In the genomic region with DNA sequence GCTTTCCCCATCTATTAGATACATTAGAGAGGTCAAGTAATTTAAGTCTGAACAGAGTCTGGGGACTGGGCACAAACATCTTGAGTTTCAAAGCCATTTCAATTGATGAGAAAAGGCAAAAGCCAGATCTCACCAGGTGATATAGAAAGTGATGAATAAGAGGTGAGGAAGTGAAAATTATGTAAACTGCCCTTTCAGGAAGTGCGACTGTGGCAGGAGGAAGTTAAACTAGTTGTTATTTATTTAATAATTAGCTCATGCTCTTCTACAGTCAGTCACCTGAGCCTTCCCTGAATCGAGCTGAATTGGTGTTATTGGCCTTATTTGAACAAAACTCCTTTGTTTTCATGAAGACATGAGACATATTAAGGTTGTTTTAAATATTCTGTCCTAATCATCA, we compare ENCODE assay signal across 14 cellular contexts.
A peak's percentile ranks its signal among the peaks of the same experiment; 100 is the strongest.
DNase-seq lines count a peak whose midpoint lies in the region; ATAC-seq and TF ChIP-seq lines count a peak whose summit lies in the region.
"Had no signal": no experiment of that assay in that cellular context is flagged by ENCODE, and none has a peak within 500 bp of the region (broad histone marks: within the 10 kb centered on the region; RNA-seq: fewer than 3 reads in every experiment).

No MANE protein-coding gene starts in this region.

- no peaks in the 10 kb centered on the region for H4K20me1 ChIP-seq in Karpas-422 (ENCODE audit: insufficient read depth, low read depth, low read length)

- WGBS in body of pancreas, 2 donors: 14% methylated on average over 2 of the region's 2 CpGs

- H3K9me3 Mint-ChIP-seq in CD14-positive monocyte: peaks cover 0 to 6% (median 2%) of the 10 kb centered on the region in 7 donors

- CTCF ChIA-PET in GM10248 (lab: Yijun Ruan, JAX): interaction anchor here (0.8 to 2.5 kb wide), 2 partner anchors 11 to 17 kb away, joined by 3 to 7 read pairs; no protein-coding TSS in a partner anchor

- H3K4me3 Mint-ChIP-seq in T-helper 17 cell (no peak overlapping the region), CD14-positive monocyte (no peak overlapping the region)

- no peak overlapping the region for H2AFZ ChIP-seq in Karpas-422 (ENCODE audit: low read length)

- H3K27me3 Mint-ChIP-seq in T-helper 17 cell (no peaks in the 10 kb centered on the region), CD14-positive monocyte (ENCODE audit: low read depth in 3 of 3) (peaks cover 1 to 4% (median 1%) of the 10 kb centered on the region in 3 donors)

- H3K27me3 ChIP-seq in Karpas-422 (ENCODE audit: low read length) (no peaks in the 10 kb centered on the region), body of pancreas (no peaks in the 10 kb centered on the region)

- no peak overlapping the region for H3K4me2 ChIP-seq in Karpas-422 (ENCODE audit: low read depth, low read length, poor library complexity, severe bottlenecking)

- H3K36me3 Mint-ChIP-seq in T-helper 17 cell (ENCODE audit: low read depth): no peaks in the 10 kb centered on the region
- H3K36me3 Mint-ChIP-seq in CD14-positive monocyte: no peaks in the 10 kb centered on the region

- H3K79me2 ChIP-seq in Karpas-422 (ENCODE audit: low read length): no peaks in the 10 kb centered on the region

- POLR2A ChIA-PET in GM10248 (lab: Yijun Ruan, JAX): no interaction called here

- H3K4me1 ChIP-seq in Karpas-422 (ENCODE audit: low read length): no peaks in the 10 kb centered on the region
- no peaks in the 10 kb centered on the region for H3K4me1 ChIP-seq in body of pancreas

- DNase-seq in GM10248 (ENCODE audit: extremely low spot score) (peak; percentile 6), Karpas-422 (peak; percentile 55), T-helper 17 cell (no peak), body of pancreas (no peak), SHP77 treated with DMSO at 0.1 percent for 48 hours (lab: John Stamatoyannopoulos, UW) (no peak), CD14-positive monocyte (ENCODE audit: low spot score) (no peak)
- DNase-seq: activated CD4-positive, alpha-beta T cell treated with anti-CD3 and anti-CD28 coated beads for 4 hours; activated gamma-delta T cell treated with Interleukin-2 at 50 U/mL for 16 hours; IMR-90; kidney; NCI-H226; stimulated activated CD4-positive, alpha-beta T cell treated with anti-CD3 and anti-CD28 coated beads, Interleukin-15, amount 100 ng/mL, for 24 hours had no signal

- no peaks in the 10 kb centered on the region for H3K9me3 ChIP-seq in Karpas-422 (ENCODE audit: low read length)
- no peaks in the 10 kb centered on the region for H3K9me3 ChIP-seq in T-helper 17 cell (ENCODE audit: control insufficient read depth, low read length, poor library complexity, severe bottlenecking)
- H3K9me3 ChIP-seq in body of pancreas: no peaks in the 10 kb centered on the region

- intact Hi-C loops in body of pancreas (cut with DNase I) (no loop called here), CD14-positive monocyte (cut with micrococcal nuclease) (no loop called here)

- no peaks in the 10 kb centered on the region for H3K36me3 ChIP-seq in Karpas-422 (ENCODE audit: insufficient read depth, low read length)
- H3K36me3 ChIP-seq in body of pancreas (replicated peaks in 1 of 2; ENCODE audit: insufficient read depth in 1 of 2, low read depth in 2 of 2): no peaks in the 10 kb centered on the region

- TF ChIP-seq POLR2A in body of pancreas (IDR thresholded peaks at IDR 0.05): no peak

- ATAC-seq in GM19397 (IDR thresholded peaks at IDR 0.05; ENCODE audit: unreplicated experiment): peak; percentile 96
- peak; percentile 98 for ATAC-seq in HG02938 (IDR thresholded peaks at IDR 0.05; ENCODE audit: unreplicated experiment)
- no peak for ATAC-seq in T-helper 17 cell
- ATAC-seq in body of pancreas: no peak

- no peak overlapping the region for H3K27ac ChIP-seq in Karpas-422 (ENCODE audit: low read length)
- no peak overlapping the region for H3K27ac ChIP-seq in body of pancreas

- H3K27ac Mint-ChIP-seq in T-helper 17 cell (no peak overlapping the region), CD14-positive monocyte (no peak overlapping the region)

- no peak overlapping the region for H3K9ac ChIP-seq in Karpas-422 (ENCODE audit: low read length)

- H3K9me2 ChIP-seq in Karpas-422 (replicated peaks; ENCODE audit: insufficient read depth, low read length): no peaks in the 10 kb centered on the region

- no peak overlapping the region for H3K4me3 ChIP-seq in Karpas-422 (ENCODE audit: low read length)
- no peak overlapping the region for H3K4me3 ChIP-seq in body of pancreas

- TF ChIP-seq CTCF in GM10248 (IDR thresholded peaks at IDR 0.05; ENCODE audit: control extremely low read depth, extremely low read depth, low read depth, missing control alignments) (no peak), body of pancreas (IDR thresholded peaks at IDR 0.05) (no peak), CD14-positive monocyte (IDR thresholded peaks at IDR 0.05) (no peak)

- H3K4me1 Mint-ChIP-seq in T-helper 17 cell (no peaks in the 10 kb centered on the region), CD14-positive monocyte (peaks cover 7% of the 10 kb centered on the region)

Comparison
In these comparisons a context has a peak if more than half of its experiments do, and no peak if none do; other contexts are left out.
1. DNase-seq: peak in GM10248 (single experiment) and Karpas-422 (single experiment); none in T-helper 17 cell (0 of 3), body of pancreas (0 of 4), SHP77 treated with DMSO at 0.1 percent for 48 hours (single experiment) and CD14-positive monocyte (single experiment).
2. ATAC-seq: peak in GM19397 (single experiment) and HG02938 (single experiment); none in T-helper 17 cell (single experiment) and body of pancreas (single experiment).